Comparison of ENCODE assay signal across 1 cellular context in the genomic region with DNA sequence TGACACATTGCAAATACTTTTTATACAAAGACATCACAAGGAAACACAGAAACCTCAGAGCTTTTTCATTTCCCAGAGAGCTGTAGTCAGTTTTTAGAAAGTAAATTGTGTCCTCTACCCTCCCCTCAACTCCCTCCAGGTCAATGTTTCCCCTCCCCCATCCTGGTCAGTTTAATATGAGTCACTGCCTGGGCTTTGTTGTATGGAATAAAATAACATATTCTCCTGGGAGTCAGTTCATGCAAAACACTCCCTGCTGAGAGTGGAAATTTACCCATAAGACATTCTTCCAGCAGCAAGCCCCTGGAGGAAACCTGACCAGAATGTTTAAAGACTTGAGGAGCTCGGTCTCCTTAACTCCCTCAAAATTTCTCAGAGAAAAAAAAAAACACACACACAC.
TF ChIP-seq lines count a peak whose summit lies in the region.

No MANE protein-coding gene starts in this region.

TF ChIP-seq in GM23338, 12 proteins besides CTCF, POLR2A, EP300 and RAD21 (continued from another document):
- TF ChIP-seq, protein P1, sequence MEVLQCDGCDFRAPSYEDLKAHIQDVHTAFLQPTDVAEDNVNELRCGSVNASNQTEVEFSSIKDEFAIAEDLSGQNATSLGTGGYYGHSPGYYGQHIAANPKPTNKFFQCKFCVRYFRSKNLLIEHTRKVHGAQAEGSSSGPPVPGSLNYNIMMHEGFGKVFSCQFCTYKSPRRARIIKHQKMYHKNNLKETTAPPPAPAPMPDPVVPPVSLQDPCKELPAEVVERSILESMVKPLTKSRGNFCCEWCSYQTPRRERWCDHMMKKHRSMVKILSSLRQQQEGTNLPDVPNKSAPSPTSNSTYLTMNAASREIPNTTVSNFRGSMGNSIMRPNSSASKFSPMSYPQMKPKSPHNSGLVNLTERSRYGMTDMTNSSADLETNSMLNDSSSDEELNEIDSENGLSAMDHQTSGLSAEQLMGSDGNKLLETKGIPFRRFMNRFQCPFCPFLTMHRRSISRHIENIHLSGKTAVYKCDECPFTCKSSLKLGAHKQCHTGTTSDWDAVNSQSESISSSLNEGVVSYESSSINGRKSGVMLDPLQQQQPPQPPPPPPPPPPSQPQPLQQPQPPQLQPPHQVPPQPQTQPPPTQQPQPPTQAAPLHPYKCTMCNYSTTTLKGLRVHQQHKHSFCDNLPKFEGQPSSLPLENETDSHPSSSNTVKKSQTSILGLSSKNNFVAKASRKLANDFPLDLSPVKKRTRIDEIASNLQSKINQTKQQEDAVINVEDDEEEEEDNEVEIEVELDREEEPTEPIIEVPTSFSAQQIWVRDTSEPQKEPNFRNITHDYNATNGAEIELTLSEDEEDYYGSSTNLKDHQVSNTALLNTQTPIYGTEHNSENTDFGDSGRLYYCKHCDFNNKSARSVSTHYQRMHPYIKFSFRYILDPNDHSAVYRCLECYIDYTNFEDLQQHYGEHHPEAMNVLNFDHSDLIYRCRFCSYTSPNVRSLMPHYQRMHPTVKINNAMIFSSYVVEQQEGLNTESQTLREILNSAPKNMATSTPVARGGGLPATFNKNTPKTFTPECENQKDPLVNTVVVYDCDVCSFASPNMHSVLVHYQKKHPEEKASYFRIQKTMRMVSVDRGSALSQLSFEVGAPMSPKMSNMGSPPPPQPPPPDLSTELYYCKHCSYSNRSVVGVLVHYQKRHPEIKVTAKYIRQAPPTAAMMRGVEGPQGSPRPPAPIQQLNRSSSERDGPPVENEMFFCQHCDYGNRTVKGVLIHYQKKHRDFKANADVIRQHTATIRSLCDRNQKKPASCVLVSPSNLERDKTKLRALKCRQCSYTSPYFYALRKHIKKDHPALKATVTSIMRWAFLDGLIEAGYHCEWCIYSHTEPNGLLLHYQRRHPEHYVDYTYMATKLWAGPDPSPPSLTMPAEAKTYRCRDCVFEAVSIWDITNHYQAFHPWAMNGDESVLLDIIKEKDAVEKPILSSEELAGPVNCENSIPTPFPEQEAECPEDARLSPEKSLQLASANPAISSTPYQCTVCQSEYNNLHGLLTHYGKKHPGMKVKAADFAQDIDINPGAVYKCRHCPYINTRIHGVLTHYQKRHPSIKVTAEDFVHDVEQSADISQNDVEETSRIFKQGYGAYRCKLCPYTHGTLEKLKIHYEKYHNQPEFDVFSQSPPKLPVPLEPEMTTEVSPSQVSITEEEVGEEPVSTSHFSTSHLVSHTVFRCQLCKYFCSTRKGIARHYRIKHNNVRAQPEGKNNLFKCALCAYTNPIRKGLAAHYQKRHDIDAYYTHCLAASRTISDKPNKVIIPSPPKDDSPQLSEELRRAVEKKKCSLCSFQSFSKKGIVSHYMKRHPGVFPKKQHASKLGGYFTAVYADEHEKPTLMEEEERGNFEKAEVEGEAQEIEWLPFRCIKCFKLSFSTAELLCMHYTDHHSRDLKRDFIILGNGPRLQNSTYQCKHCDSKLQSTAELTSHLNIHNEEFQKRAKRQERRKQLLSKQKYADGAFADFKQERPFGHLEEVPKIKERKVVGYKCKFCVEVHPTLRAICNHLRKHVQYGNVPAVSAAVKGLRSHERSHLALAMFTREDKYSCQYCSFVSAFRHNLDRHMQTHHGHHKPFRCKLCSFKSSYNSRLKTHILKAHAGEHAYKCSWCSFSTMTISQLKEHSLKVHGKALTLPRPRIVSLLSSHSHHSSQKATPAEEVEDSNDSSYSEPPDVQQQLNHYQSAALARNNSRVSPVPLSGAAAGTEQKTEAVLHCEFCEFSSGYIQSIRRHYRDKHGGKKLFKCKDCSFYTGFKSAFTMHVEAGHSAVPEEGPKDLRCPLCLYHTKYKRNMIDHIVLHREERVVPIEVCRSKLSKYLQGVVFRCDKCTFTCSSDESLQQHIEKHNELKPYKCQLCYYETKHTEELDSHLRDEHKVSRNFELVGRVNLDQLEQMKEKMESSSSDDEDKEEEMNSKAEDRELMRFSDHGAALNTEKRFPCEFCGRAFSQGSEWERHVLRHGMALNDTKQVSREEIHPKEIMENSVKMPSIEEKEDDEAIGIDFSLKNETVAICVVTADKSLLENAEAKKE (CRISPR knock-in tag; IDR thresholded peaks at IDR 0.05) = no peak
- no peak for TF ChIP-seq ZNF114 (CRISPR knock-in tag; IDR thresholded peaks at IDR 0.05)
- TF ChIP-seq STAT1 (IDR thresholded peaks at IDR 0.05; ENCODE audit: unreplicated experiment) = no peak
- TF ChIP-seq, protein P2, sequence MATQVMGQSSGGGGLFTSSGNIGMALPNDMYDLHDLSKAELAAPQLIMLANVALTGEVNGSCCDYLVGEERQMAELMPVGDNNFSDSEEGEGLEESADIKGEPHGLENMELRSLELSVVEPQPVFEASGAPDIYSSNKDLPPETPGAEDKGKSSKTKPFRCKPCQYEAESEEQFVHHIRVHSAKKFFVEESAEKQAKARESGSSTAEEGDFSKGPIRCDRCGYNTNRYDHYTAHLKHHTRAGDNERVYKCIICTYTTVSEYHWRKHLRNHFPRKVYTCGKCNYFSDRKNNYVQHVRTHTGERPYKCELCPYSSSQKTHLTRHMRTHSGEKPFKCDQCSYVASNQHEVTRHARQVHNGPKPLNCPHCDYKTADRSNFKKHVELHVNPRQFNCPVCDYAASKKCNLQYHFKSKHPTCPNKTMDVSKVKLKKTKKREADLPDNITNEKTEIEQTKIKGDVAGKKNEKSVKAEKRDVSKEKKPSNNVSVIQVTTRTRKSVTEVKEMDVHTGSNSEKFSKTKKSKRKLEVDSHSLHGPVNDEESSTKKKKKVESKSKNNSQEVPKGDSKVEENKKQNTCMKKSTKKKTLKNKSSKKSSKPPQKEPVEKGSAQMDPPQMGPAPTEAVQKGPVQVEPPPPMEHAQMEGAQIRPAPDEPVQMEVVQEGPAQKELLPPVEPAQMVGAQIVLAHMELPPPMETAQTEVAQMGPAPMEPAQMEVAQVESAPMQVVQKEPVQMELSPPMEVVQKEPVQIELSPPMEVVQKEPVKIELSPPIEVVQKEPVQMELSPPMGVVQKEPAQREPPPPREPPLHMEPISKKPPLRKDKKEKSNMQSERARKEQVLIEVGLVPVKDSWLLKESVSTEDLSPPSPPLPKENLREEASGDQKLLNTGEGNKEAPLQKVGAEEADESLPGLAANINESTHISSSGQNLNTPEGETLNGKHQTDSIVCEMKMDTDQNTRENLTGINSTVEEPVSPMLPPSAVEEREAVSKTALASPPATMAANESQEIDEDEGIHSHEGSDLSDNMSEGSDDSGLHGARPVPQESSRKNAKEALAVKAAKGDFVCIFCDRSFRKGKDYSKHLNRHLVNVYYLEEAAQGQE (IDR thresholded peaks at IDR 0.05; ENCODE audit: unreplicated experiment) = no peak
- TF ChIP-seq POLR2AphosphoS5 (IDR thresholded peaks at IDR 0.05; ENCODE audit: low read depth) = no peak
- no peak for TF ChIP-seq NANOG (IDR thresholded peaks at IDR 0.05; ENCODE audit: borderline replicate concordance)
- no peak for TF ChIP-seq ETS1 (IDR thresholded peaks at IDR 0.05)
